17 cellular contexts compared by ENCODE assay signal in genomic region chr3:169173636-169174035, GRCh38.
"Had no signal": no experiment of that assay in that cellular context is flagged by ENCODE, and none has a peak within 500 bp of the region (broad histone marks: within the 10 kb centered on the region; RNA-seq: fewer than 3 reads in every experiment).

No MANE protein-coding gene starts in this region.

- H3K27ac Mint-ChIP-seq: activated naive CD4-positive, alpha-beta T cell treated with anti-CD3 and anti-CD28 coated beads, Interleukin-2, amount 50 U/mL, for 24 hours; activated T-cell treated with anti-CD3 and anti-CD28 coated beads, Interleukin-2, amount 50 U/mL, for 72 hours; T-cell had no signal

- H3K4me2 ChIP-seq: hepatocyte had no signal

- H3K27me3 ChIP-seq: ascending aorta, esophagus muscularis mucosa, hepatocyte, thyroid gland, vagina had no signal

- H3K36me3 ChIP-seq: ascending aorta, esophagus muscularis mucosa, thyroid gland, vagina had no signal

- H3K9me3 ChIP-seq: ascending aorta, esophagus muscularis mucosa, thyroid gland, vagina had no signal

- H3K36me3 Mint-ChIP-seq: activated naive CD4-positive, alpha-beta T cell treated with anti-CD3 and anti-CD28 coated beads, Interleukin-2, amount 50 U/mL, for 24 hours; T-cell had no signal

- H3K27ac ChIP-seq: ascending aorta, esophagus muscularis mucosa, hepatocyte, thyroid gland, vagina had no signal

- H3K4me3 Mint-ChIP-seq: activated naive CD4-positive, alpha-beta T cell treated with anti-CD3 and anti-CD28 coated beads, Interleukin-2, amount 50 U/mL, for 24 hours; activated T-cell treated with anti-CD3 and anti-CD28 coated beads, Interleukin-2, amount 50 U/mL, for 72 hours; T-cell had no signal

- H3K4me1 ChIP-seq: thyroid gland, vagina had no signal

- H3K4me1 Mint-ChIP-seq: activated naive CD4-positive, alpha-beta T cell treated with anti-CD3 and anti-CD28 coated beads, Interleukin-2, amount 50 U/mL, for 24 hours; T-cell had no signal

- H3K4me3 ChIP-seq: ascending aorta, esophagus muscularis mucosa, hepatocyte, lung, thyroid gland, vagina had no signal

- H3K9me3 Mint-ChIP-seq: activated naive CD4-positive, alpha-beta T cell treated with anti-CD3 and anti-CD28 coated beads, Interleukin-2, amount 50 U/mL, for 24 hours; activated T-cell treated with anti-CD3 and anti-CD28 coated beads, Interleukin-2, amount 50 U/mL, for 72 hours had no signal

- H2AFZ ChIP-seq: hepatocyte had no signal

- DNase-seq: activated CD4-positive, alpha-beta T cell treated with anti-CD3 and anti-CD28 coated beads, Interleukin-2, amount 50 U/mL, for 1 hour; activated CD8-positive, alpha-beta memory T cell treated with anti-CD3 and anti-CD28 coated beads, Interleukin-2, amount 50 U/mL, for 48 hours; activated effector memory CD4-positive, alpha-beta T cell treated with anti-CD3 and anti-CD28 coated beads, Interleukin-2, amount 50 U/mL, for 16 hours; activated T-cell treated with anti-CD3 and anti-CD28 coated beads, Interleukin-2, amount 50 U/mL, for 72 hours; cortex of kidney; left cardiac atrium; midbrain; stimulated activated CD8-positive, alpha-beta memory T cell treated with anti-CD3 and anti-CD28 coated beads, Interleukin-4, amount 100 ng/mL, for 48 hours; stimulated activated naive CD4-positive, alpha-beta T cell; T-cell; thyroid gland had no signal

- ATAC-seq: activated T-cell treated with anti-CD3 and anti-CD28 coated beads, Interleukin-2, amount 50 U/mL, for 72 hours; left cardiac atrium; T-cell had no signal
